Comparison of ENCODE assay signal across 18 cellular contexts in the genomic region with DNA sequence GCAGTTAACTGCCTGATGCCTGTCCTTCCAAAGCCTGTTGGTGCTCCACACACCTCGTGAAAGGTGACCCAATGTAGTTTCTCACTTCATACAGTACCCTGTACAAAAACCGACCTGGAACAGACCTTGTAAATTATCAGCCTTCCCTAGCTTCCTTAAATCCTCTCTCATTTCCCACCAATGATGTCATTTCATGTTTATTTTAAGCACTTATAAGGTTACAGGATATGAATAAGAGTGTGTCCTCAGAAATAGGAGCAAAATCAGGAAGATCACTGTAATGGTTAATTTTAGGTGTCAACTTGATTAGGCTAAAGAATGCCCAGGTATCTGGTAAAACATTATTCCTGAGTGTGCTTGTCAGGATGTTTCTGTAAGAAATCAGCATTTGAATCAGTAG. TPM values are rescaled to one million over a fixed set of nuclear protein-coding genes. Genes with fewer than 3 reads are reported as not detected.
DNase-seq lines count a peak whose midpoint lies in the region; ATAC-seq and TF ChIP-seq lines count a peak whose summit lies in the region.
"Had no signal": no experiment of that assay in that cellular context is flagged by ENCODE, and none has a peak within 500 bp of the region (broad histone marks: within the 10 kb centered on the region; RNA-seq: fewer than 3 reads in every experiment).

No MANE protein-coding gene starts in this region.

- H3K4me3 ChIP-seq in GM23248 = no peak overlapping the region
- H3K4me3 ChIP-seq in fibroblast of lung (replicated peaks in 1 of 4; ENCODE audit: control extremely low read depth in 1 of 4, insufficient read depth in 1 of 4, low read depth in 3 of 4, low read length in 4 of 4) = no peak overlapping the region
- H3K4me3 ChIP-seq: GM12878, sigmoid colon had no signal

- H3K9me3 ChIP-seq in GM23248 (ENCODE audit: low read depth) (no peaks in the 10 kb centered on the region), fibroblast of lung (ENCODE audit: control insufficient read depth, insufficient read depth, low read depth, low read length) (no peaks in the 10 kb centered on the region)
- H3K9me3 ChIP-seq: sigmoid colon had no signal

- in situ Hi-C loops in GM23248 (cut with MboI) = no loop called here

- H4K20me1 ChIP-seq in GM23248 (ENCODE audit: insufficient read depth) = no peaks in the 10 kb centered on the region
- no peaks in the 10 kb centered on the region for H4K20me1 ChIP-seq in fibroblast of lung (ENCODE audit: control insufficient read depth, extremely low read depth, insufficient read depth, low read length)

- H3K4me2 ChIP-seq in GM23248 (ENCODE audit: unreplicated experiment) (no peak overlapping the region), fibroblast of lung (ENCODE audit: extremely low read depth, insufficient read depth, low read length) (no peak overlapping the region)

- no peak overlapping the region for H2AFZ ChIP-seq in GM23248
- no peak overlapping the region for H2AFZ ChIP-seq in fibroblast of lung (ENCODE audit: low read length)

- no peaks in the 10 kb centered on the region for H3K79me2 ChIP-seq in GM23248 (ENCODE audit: insufficient read depth)
- H3K79me2 ChIP-seq in fibroblast of lung (ENCODE audit: control insufficient read depth, insufficient read depth, low read length) = no peaks in the 10 kb centered on the region

- no peaks in the 10 kb centered on the region for H3F3A ChIP-seq in GM23248 (ENCODE audit: insufficient read depth)

- TF ChIP-seq CTCF in fibroblast of lung (conservative IDR thresholded peaks at IDR 0.05 in 1 of 2, IDR thresholded peaks at IDR 0.05 in 1 of 2; ENCODE audit: low read depth in 1 of 2, low read length in 2 of 2) = no peak

- H3K27me3 ChIP-seq in GM23248 (replicated peaks; ENCODE audit: insufficient read depth) = no peaks in the 10 kb centered on the region
- no peaks in the 10 kb centered on the region for H3K27me3 ChIP-seq in fibroblast of lung (ENCODE audit: control insufficient read depth, insufficient read depth, low read length)
- H3K27me3 ChIP-seq: sigmoid colon had no signal

- H3K36me3 ChIP-seq in GM23248 (ENCODE audit: low read depth) (no peaks in the 10 kb centered on the region), fibroblast of lung (ENCODE audit: control insufficient read depth, insufficient read depth, low read length) (no peaks in the 10 kb centered on the region)
- H3K36me3 ChIP-seq: sigmoid colon had no signal

- 51 to 55% methylated on average over 2 of the region's 2 CpGs for WGBS in GM23248 (ENCODE audit: low coverage in 1 of 2, low lambda C conversion rate in 2 of 2, missing lambda C conversion rate in 2 of 2), 2 experiments

- peak; percentile 67 for ATAC-seq in SK-N-SH treated with all-trans-retinoic acid at 6 μM for 48 hours
- ATAC-seq: GM12878; stimulated activated naive CD8-positive, alpha-beta T cell treated with anti-CD3 and anti-CD28 coated beads, Interleukin-15, amount 100 ng/mL, for 72 hours had no signal

- H3K9ac ChIP-seq in GM23248 = no peak overlapping the region
- no peak overlapping the region for H3K9ac ChIP-seq in fibroblast of lung (ENCODE audit: insufficient read depth, low read length)

- H3K4me1 ChIP-seq in GM23248 (ENCODE audit: insufficient read depth) (peaks cover 18% of the 10 kb centered on the region), fibroblast of lung (ENCODE audit: control insufficient read depth, extremely low read depth, insufficient read depth, low read length) (no peaks in the 10 kb centered on the region)

- no peaks in the 10 kb centered on the region for H3K9me2 ChIP-seq in GM23248 (ENCODE audit: insufficient read depth)

- DNase-seq in GM23248 = peak; percentile 47
- peak; percentile 24 to 73 for DNase-seq in fibroblast of lung (ENCODE audit: low read depth in 2 of 2)
- DNase-seq in renal cortical epithelial cell (ENCODE audit: low read depth) = peak; percentile 43
- no peak for DNase-seq in HuH-7.5 (ENCODE audit: low spot score)
- no peak for DNase-seq in retina
- no peak for DNase-seq in NCI-H774 (lab: John Stamatoyannopoulos, UW)
- DNase-seq: activated CD4-positive, alpha-beta T cell treated with anti-CD3 and anti-CD28 coated beads, Interleukin-2, amount 10 ng/mL, durations not matched to agents 24 days and 14 days; activated CD8-positive, alpha-beta memory T cell treated with anti-CD3 and anti-CD28 coated beads, Interleukin-2, amount 50 U/mL, for 48 hours; activated effector memory CD4-positive, alpha-beta T cell treated with anti-CD3 and anti-CD28 coated beads, Interleukin-2, amount 50 U/mL, for 16 hours; AML-193; amniotic stem cell; GDM1; NCI-H2227 treated with DMSO at 0.1 percent for 48 hours; sigmoid colon; stimulated activated CD4-positive, alpha-beta T cell treated with anti-CD3 and anti-CD28 coated beads, Interleukin-2, amount 100 ng/mL, for 24 hours; stimulated activated naive CD8-positive, alpha-beta T cell treated with anti-CD3 and anti-CD28 coated beads, Interleukin-15, amount 100 ng/mL, for 72 hours had no signal

- H3K27ac ChIP-seq in GM23248 (no peak overlapping the region), fibroblast of lung (ENCODE audit: insufficient read depth, low read length) (no peak overlapping the region)

TF ChIP-seq in SK-N-SH treated with all-trans-retinoic acid at 6 μM for 48 hours, 23 proteins besides CTCF, POLR2A, EP300 and RAD21 (continues in another document):
- TF ChIP-seq, protein P1, sequence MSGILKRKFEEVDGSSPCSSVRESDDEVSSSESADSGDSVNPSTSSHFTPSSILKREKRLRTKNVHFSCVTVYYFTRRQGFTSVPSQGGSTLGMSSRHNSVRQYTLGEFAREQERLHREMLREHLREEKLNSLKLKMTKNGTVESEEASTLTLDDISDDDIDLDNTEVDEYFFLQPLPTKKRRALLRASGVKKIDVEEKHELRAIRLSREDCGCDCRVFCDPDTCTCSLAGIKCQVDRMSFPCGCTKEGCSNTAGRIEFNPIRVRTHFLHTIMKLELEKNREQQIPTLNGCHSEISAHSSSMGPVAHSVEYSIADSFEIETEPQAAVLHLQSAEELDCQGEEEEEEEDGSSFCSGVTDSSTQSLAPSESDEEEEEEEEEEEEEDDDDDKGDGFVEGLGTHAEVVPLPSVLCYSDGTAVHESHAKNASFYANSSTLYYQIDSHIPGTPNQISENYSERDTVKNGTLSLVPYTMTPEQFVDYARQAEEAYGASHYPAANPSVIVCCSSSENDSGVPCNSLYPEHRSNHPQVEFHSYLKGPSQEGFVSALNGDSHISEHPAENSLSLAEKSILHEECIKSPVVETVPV (CRISPR knock-in tag; IDR thresholded peaks at IDR 0.05) = no peak
- TF ChIP-seq ZC3H10 (CRISPR knock-in tag; IDR thresholded peaks at IDR 0.05) (no peak), ISL1 (CRISPR knock-in tag; IDR thresholded peaks at IDR 0.05) (no peak), ZFP3 (CRISPR knock-in tag; IDR thresholded peaks at IDR 0.05) (no peak), CSDC2 (CRISPR knock-in tag; IDR thresholded peaks at IDR 0.05) (no peak), ZNF8 (CRISPR knock-in tag; IDR thresholded peaks at IDR 0.05) (no peak), ZFP30 (CRISPR knock-in tag; IDR thresholded peaks at IDR 0.05) (no peak), ZNF70 (CRISPR knock-in tag; IDR thresholded peaks at IDR 0.05) (no peak), TOX (CRISPR knock-in tag; IDR thresholded peaks at IDR 0.05; ENCODE audit: borderline replicate concordance) (no peak), TCF4 (CRISPR knock-in tag; IDR thresholded peaks at IDR 0.05; ENCODE audit: borderline replicate concordance) (no peak), SNAI2 (CRISPR knock-in tag; IDR thresholded peaks at IDR 0.05) (no peak)
- TF ChIP-seq, protein P2, sequence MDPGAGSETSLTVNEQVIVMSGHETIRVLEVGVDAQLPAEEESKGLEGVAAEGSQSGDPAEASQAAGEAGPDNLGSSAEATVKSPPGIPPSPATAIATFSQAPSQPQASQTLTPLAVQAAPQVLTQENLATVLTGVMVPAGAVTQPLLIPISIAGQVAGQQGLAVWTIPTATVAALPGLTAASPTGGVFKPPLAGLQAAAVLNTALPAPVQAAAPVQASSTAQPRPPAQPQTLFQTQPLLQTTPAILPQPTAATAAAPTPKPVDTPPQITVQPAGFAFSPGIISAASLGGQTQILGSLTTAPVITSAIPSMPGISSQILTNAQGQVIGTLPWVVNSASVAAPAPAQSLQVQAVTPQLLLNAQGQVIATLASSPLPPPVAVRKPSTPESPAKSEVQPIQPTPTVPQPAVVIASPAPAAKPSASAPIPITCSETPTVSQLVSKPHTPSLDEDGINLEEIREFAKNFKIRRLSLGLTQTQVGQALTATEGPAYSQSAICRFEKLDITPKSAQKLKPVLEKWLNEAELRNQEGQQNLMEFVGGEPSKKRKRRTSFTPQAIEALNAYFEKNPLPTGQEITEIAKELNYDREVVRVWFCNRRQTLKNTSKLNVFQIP (CRISPR knock-in tag; IDR thresholded peaks at IDR 0.05; ENCODE audit: borderline replicate concordance, low read depth) = no peak
- TF ChIP-seq, protein P3, sequence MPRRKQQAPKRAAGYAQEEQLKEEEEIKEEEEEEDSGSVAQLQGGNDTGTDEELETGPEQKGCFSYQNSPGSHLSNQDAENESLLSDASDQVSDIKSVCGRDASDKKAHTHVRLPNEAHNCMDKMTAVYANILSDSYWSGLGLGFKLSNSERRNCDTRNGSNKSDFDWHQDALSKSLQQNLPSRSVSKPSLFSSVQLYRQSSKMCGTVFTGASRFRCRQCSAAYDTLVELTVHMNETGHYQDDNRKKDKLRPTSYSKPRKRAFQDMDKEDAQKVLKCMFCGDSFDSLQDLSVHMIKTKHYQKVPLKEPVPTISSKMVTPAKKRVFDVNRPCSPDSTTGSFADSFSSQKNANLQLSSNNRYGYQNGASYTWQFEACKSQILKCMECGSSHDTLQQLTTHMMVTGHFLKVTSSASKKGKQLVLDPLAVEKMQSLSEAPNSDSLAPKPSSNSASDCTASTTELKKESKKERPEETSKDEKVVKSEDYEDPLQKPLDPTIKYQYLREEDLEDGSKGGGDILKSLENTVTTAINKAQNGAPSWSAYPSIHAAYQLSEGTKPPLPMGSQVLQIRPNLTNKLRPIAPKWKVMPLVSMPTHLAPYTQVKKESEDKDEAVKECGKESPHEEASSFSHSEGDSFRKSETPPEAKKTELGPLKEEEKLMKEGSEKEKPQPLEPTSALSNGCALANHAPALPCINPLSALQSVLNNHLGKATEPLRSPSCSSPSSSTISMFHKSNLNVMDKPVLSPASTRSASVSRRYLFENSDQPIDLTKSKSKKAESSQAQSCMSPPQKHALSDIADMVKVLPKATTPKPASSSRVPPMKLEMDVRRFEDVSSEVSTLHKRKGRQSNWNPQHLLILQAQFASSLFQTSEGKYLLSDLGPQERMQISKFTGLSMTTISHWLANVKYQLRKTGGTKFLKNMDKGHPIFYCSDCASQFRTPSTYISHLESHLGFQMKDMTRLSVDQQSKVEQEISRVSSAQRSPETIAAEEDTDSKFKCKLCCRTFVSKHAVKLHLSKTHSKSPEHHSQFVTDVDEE (CRISPR knock-in tag; IDR thresholded peaks at IDR 0.05) = no peak

RNA-seq across cellular contexts. Expression of a gene that starts 44.7 kb away (rescaled TPM):
- total RNA-seq in GM23248 (2014; rRNA removed; shearing (Covaris generic)) = under 0.01 and 0.22 TPM in 2 replicates
- polyA plus RNA-seq in GM23248 (2016; fragmentation: Nextera tagmentation; extraction: Ambion mirVana) = 0.44 and 0.84 TPM in 2 replicates
- 0.77 and 1.2 TPM in 2 replicates for total RNA-seq in fibroblast of lung
- 0.21 and 0.24 TPM in 2 replicates for polyA plus RNA-seq in fibroblast of lung
- 0.27 and 0.28 TPM in 2 replicates for polyA plus RNA-seq in fibroblast of lung (2012)
- polyA minus RNA-seq in fibroblast of lung (ENCODE audit: low replicate concordance) = not detected in 2 replicates
- total RNA-seq in renal cortical epithelial cell = 0.35 and 0.52 TPM in 2 replicates
- total RNA-seq: activated CD4-positive, alpha-beta T cell treated with anti-CD3 and anti-CD28 coated beads, Interleukin-2, amount 10 ng/mL, durations not matched to agents 24 days and 14 days had no signal

Comparison
In these comparisons a context has a peak if more than half of its experiments do, and no peak if none do; other contexts are left out.
1. DNase-seq: peak in GM23248 (single experiment), fibroblast of lung (2 of 2) and renal cortical epithelial cell (single experiment); none in HuH-7.5 (single experiment), retina (single experiment) and NCI-H774 (single experiment).